27 cellular contexts compared by ENCODE assay signal in genomic region chr7:131533151-131533559, GRCh38. TPM values are rescaled to one million over a fixed set of nuclear protein-coding genes. Genes with fewer than 3 reads are reported as not detected.
DNase-seq lines count a peak whose midpoint lies in the region; ATAC-seq, FAIRE-seq and TF ChIP-seq lines count a peak whose summit lies in the region.
"Had no signal": no experiment of that assay in that cellular context is flagged by ENCODE, and none has a peak within 500 bp of the region (broad histone marks: within the 10 kb centered on the region; RNA-seq: fewer than 3 reads in every experiment).

No MANE protein-coding gene starts in this region.

- H3K4me1 Mint-ChIP-seq in activated naive CD4-positive, alpha-beta T cell treated with anti-CD3 and anti-CD28 coated beads for 36 hours (ENCODE audit: low read depth) = no peaks in the 10 kb centered on the region
- H3K4me1 Mint-ChIP-seq: activated naive CD8-positive, alpha-beta T cell treated with anti-CD3 and anti-CD28 coated beads, Interleukin-2, amount 10 ng/mL, durations not matched to agents 7 days and 5 days; B cell had no signal

- H2BK12ac ChIP-seq in H1 (ENCODE audit: low read depth, low read length) = no peak overlapping the region

- H2BK120ac ChIP-seq in H1 (replicated peaks; ENCODE audit: low read depth, low read length) = no peak overlapping the region

- no peaks in the 10 kb centered on the region for H3K27me3 Mint-ChIP-seq in activated naive CD4-positive, alpha-beta T cell treated with anti-CD3 and anti-CD28 coated beads for 36 hours (ENCODE audit: low read depth)
- H3K27me3 Mint-ChIP-seq: activated naive CD8-positive, alpha-beta T cell treated with anti-CD3 and anti-CD28 coated beads, Interleukin-2, amount 10 ng/mL, durations not matched to agents 7 days and 5 days; B cell had no signal

- H4K20me1 ChIP-seq in H1 (replicated peaks in 1 of 2; ENCODE audit: control insufficient read depth in 1 of 2, insufficient read depth in 2 of 2, low read length in 2 of 2) = peaks cover 62 to 69% of the 10 kb centered on the region in 2 experiments

- no peak for TF ChIP-seq EP300 in H1 (IDR thresholded peaks at IDR 0.05; ENCODE audit: borderline replicate concordance in 1 of 2, low read depth in 2 of 2, low read length in 2 of 2)

- FAIRE-seq in D721Med (lab: Jason Lieb, UNC) (no peak), H1 (lab: Jason Lieb, UNC) (no peak)
- FAIRE-seq: A204.1, GM12891, RCC 7860 had no signal

- H3K27ac Mint-ChIP-seq in activated naive CD4-positive, alpha-beta T cell treated with anti-CD3 and anti-CD28 coated beads for 36 hours = no peak overlapping the region
- H3K27ac Mint-ChIP-seq: activated naive CD8-positive, alpha-beta T cell treated with anti-CD3 and anti-CD28 coated beads, Interleukin-2, amount 10 ng/mL, durations not matched to agents 7 days and 5 days; activated T-helper 2 cell treated with anti-CD3 and anti-CD28 coated beads, Interferon-gamma antibody, Interleukin-2, Interleukin-4, amounts not matched to agents 10 μg/mL and 5 μg/mL and 100 μg/mL, durations not matched to agents 14 hours and 24 hours and 36 hours; B cell had no signal

- 90% methylated on average over 9 of the region's 9 CpGs; no CpG with 5 or more reads in 1 of the 2 experiments for WGBS in H1 (ENCODE audit: extremely low coverage in 1 of 2, insufficient coverage in 1 of 2, insufficient read length in 1 of 2, insufficient replicate concordance in 2 of 2, low coverage in 1 of 2, low lambda C conversion rate in 2 of 2, missing lambda C conversion rate in 1 of 2), 2 experiments
- WGBS in right cardiac atrium = 29% methylated on average over 9 of the region's 9 CpGs
- WGBS in psoas muscle, 3 donors = 75 to 79% (median 76%) methylated on average over 9 of the region's 9 CpGs

- H4K91ac ChIP-seq in H1 (replicated peaks; ENCODE audit: insufficient read length, low read length) = no peak overlapping the region

- H3K9ac ChIP-seq in H1 (replicated peaks in 1 of 4; ENCODE audit: extremely low read depth in 1 of 4, low read depth in 3 of 4, low read length in 3 of 4) = no peak overlapping the region

- TF ChIP-seq RAD21 in H1 (IDR thresholded peaks at IDR 0.05 in 1 of 2, conservative IDR thresholded peaks at IDR 0.05 in 1 of 2; ENCODE audit: low read depth in 2 of 2, low read length in 2 of 2) = no peak

- H3K9me3 ChIP-seq in H1 (ENCODE audit: insufficient read depth in 2 of 2, low read depth in 1 of 2, low read length in 1 of 2) (no peaks in the 10 kb centered on the region), right cardiac atrium (ENCODE audit: control insufficient read depth, low read length) (no peaks in the 10 kb centered on the region), psoas muscle (no peaks in the 10 kb centered on the region)
- H3K9me3 ChIP-seq: esophagus squamous epithelium, prostate gland had no signal

- H3K4ac ChIP-seq in H1 (replicated peaks; ENCODE audit: insufficient read length, low read depth, low read length) = no peak overlapping the region

- H3K56ac ChIP-seq in H1 (replicated peaks; ENCODE audit: insufficient read length, low read depth, low read length) = no peak overlapping the region

- H3K4me3 Mint-ChIP-seq in activated naive CD4-positive, alpha-beta T cell treated with anti-CD3 and anti-CD28 coated beads for 36 hours = no peak overlapping the region
- H3K4me3 Mint-ChIP-seq: activated naive CD8-positive, alpha-beta T cell treated with anti-CD3 and anti-CD28 coated beads, Interleukin-2, amount 10 ng/mL, durations not matched to agents 7 days and 5 days; B cell had no signal

- peaks cover 6 to 41% (median 24%) of the 10 kb centered on the region in 4 experiments for H3K4me1 ChIP-seq in H1 (replicated peaks in 1 of 4; ENCODE audit: control insufficient read depth in 3 of 4, insufficient read depth in 4 of 4, low read length in 3 of 4)
- peaks cover 6% of the 10 kb centered on the region for H3K4me1 ChIP-seq in right cardiac atrium (ENCODE audit: control insufficient read depth, insufficient read depth, low read length)
- peaks cover 13% of the 10 kb centered on the region for H3K4me1 ChIP-seq in psoas muscle
- H3K4me1 ChIP-seq: prostate gland had no signal

- ATAC-seq in right cardiac atrium (peak; percentile 62 to 72), psoas muscle (no peak), GM19324 (IDR thresholded peaks at IDR 0.05; ENCODE audit: low FRiP score, unreplicated experiment) (no peak)
- ATAC-seq: stimulated activated naive CD8-positive, alpha-beta T cell treated with anti-CD3 and anti-CD28 coated beads, Interleukin-15, Interleukin-2, amounts not matched to agents 100 U/mL and 50 U/mL, for 24 hours had no signal

- peaks cover 51 to 96% of the 10 kb centered on the region in 2 experiments for H3K79me2 ChIP-seq in H1 (ENCODE audit: control insufficient read depth in 1 of 2, insufficient read depth in 2 of 2, low read length in 2 of 2)

- peaks cover 26% of the 10 kb centered on the region for H3K79me1 ChIP-seq in H1 (ENCODE audit: low read depth, low read length)

- 0 out of 2 replicates have a peak overlapping the region, but pooled peaks have one; percentile 13 for H2BK5ac ChIP-seq in H1 (ENCODE audit: low read depth, low read length)

- TF ChIP-seq CTCF in D721Med (IDR thresholded peaks at IDR 0.05; ENCODE audit: insufficient read depth, missing control alignments) (no peak), H1 (IDR thresholded peaks at IDR 0.05; ENCODE audit: control extremely low read depth in 1 of 3, insufficient read depth in 1 of 3, low read depth in 1 of 3, low read length in 3 of 3) (no peak), psoas muscle (IDR thresholded peaks at IDR 0.05) (no peak)

- no peak overlapping the region for H4K5ac ChIP-seq in H1 (ENCODE audit: insufficient read length, low read depth, low read length)

- no peak overlapping the region for H2AFZ ChIP-seq in H1 (ENCODE audit: low read length)

- no peaks in the 10 kb centered on the region for H3K9me3 Mint-ChIP-seq in activated naive CD4-positive, alpha-beta T cell treated with anti-CD3 and anti-CD28 coated beads for 36 hours
- H3K9me3 Mint-ChIP-seq: activated naive CD8-positive, alpha-beta T cell treated with anti-CD3 and anti-CD28 coated beads, Interleukin-2, amount 10 ng/mL, durations not matched to agents 7 days and 5 days; activated T-helper 2 cell treated with anti-CD3 and anti-CD28 coated beads, Interferon-gamma antibody, Interleukin-2, Interleukin-4, amounts not matched to agents 10 μg/mL and 5 μg/mL and 100 μg/mL, durations not matched to agents 14 hours and 24 hours and 36 hours had no signal

- H2AK5ac ChIP-seq in H1 (ENCODE audit: low read depth, low read length) = no peak overlapping the region

- H3K4me2 ChIP-seq in H1 (ENCODE audit: insufficient read depth in 1 of 2, low read depth in 2 of 2, low read length in 2 of 2) = peak overlapping the region in 1 of 2 experiments; percentile 13; a peak in 1 of 4 replicates

- no peaks in the 10 kb centered on the region for H3K23me2 ChIP-seq in H1 (ENCODE audit: low read depth, low read length)

- H3K36me3 ChIP-seq in H1 (ENCODE audit: control insufficient read depth in 2 of 4, insufficient read depth in 4 of 4, low read length in 3 of 4) (peaks cover 2 to 87% (median 10%) of the 10 kb centered on the region in 4 experiments; a peak in 7 of 8 replicates), psoas muscle (ENCODE audit: insufficient read depth in 1 of 2, low read depth in 1 of 2) (no peaks in the 10 kb centered on the region)
- H3K36me3 ChIP-seq: esophagus squamous epithelium, prostate gland had no signal

- no peak overlapping the region for H2BK15ac ChIP-seq in H1 (ENCODE audit: low read length)

- intact Hi-C loops in right cardiac atrium (cut with DNase I) (no loop called here), psoas muscle (cut with DNase I) (no loop called here)
- intact Hi-C loops in activated naive CD4-positive, alpha-beta T cell treated with anti-CD3 and anti-CD28 coated beads for 36 hours (cut with micrococcal nuclease) = no loop called here

- H3K23ac ChIP-seq in H1 (ENCODE audit: insufficient read length) = no peak overlapping the region

- CTCF ChIA-PET in H1 (lab: Charles Lee; ENCODE audit: partially characterized antibody) = interaction anchor here (1.0 to 11.9 kb wide), 3 partner anchors 16 to 122 kb away, joined by 3 to 154 read pairs (median 5); no protein-coding TSS in a partner anchor
- CTCF ChIA-PET in activated naive CD4-positive, alpha-beta T cell treated with anti-CD3 and anti-CD28 coated beads for 36 hours (lab: Charles Lee) = no interaction called here

- peak overlapping the region; percentile 11; the same call in 1 of the 2 replicates for H4K8ac ChIP-seq in H1 (ENCODE audit: extremely low read depth, insufficient read depth, low read length)

- POLR2A ChIA-PET in H1 (lab: Charles Lee; ENCODE audit: partially characterized antibody) = interaction anchor here (6.9 kb wide), 1 partner anchor 12 kb away, joined by 28 read pairs; no protein-coding TSS in a partner anchor

- no peak overlapping the region for H3K27ac ChIP-seq in H1 (ENCODE audit: low read depth, low read length)
- H3K27ac ChIP-seq in right cardiac atrium (ENCODE audit: low read length) = peak overlapping the region; percentile 2
- H3K27ac ChIP-seq in psoas muscle = peak overlapping the region; percentile 41
- H3K27ac ChIP-seq: prostate gland, VCaP had no signal

- H3K14ac ChIP-seq in H1 (ENCODE audit: insufficient read length) = no peak overlapping the region

- H3K18ac ChIP-seq in H1 (ENCODE audit: extremely low read depth, low read length) = no peak overlapping the region

- no peak overlapping the region for H3K4me3 ChIP-seq in H1 (ENCODE audit: extremely low read depth in 1 of 4, insufficient read depth in 2 of 4, low read depth in 3 of 4, low read length in 4 of 4)
- H3K4me3 ChIP-seq in right cardiac atrium (ENCODE audit: low read length) = no peak overlapping the region
- H3K4me3 ChIP-seq in psoas muscle = no peak overlapping the region
- H3K4me3 ChIP-seq: esophagus squamous epithelium, prostate gland had no signal

- H3K27me3 ChIP-seq in H1 (replicated peaks in 1 of 4; ENCODE audit: control insufficient read depth in 3 of 4, extremely low read depth in 1 of 4, insufficient read depth in 3 of 4, low read length in 3 of 4) = no peaks in the 10 kb centered on the region
- no peaks in the 10 kb centered on the region for H3K27me3 ChIP-seq in right cardiac atrium (ENCODE audit: control insufficient read depth, insufficient read depth)
- H3K27me3 ChIP-seq in psoas muscle (ENCODE audit: insufficient read depth in 3 of 3, low read length in 2 of 3) = no peaks in the 10 kb centered on the region
- H3K27me3 ChIP-seq: esophagus squamous epithelium had no signal

- H2BK20ac ChIP-seq in H1 (ENCODE audit: low read length) = no peak overlapping the region

- DNase-seq in D721Med (ENCODE audit: insufficient read length, low spot score) (peak; percentile 10), H1 (ENCODE audit: low read depth in 1 of 2, low spot score in 2 of 2) (no peak), right cardiac atrium (peak in 2 of 3 donors; percentile 71 to 79), psoas muscle (no peak), retina (no peak), NCI-H2029 treated with DMSO at 0.1 percent for 48 hours (lab: John Stamatoyannopoulos, UW) (no peak)
- DNase-seq in activated naive CD4-positive, alpha-beta T cell treated with anti-CD3 and anti-CD28 coated beads for 36 hours = no peak
- DNase-seq: activated CD8-positive, alpha-beta memory T cell treated with anti-CD3 and anti-CD28 coated beads, Interleukin-2, amount 50 U/mL, for 4 hours; activated naive CD8-positive, alpha-beta T cell treated with anti-CD3 and anti-CD28 coated beads, Interleukin-2, amount 10 ng/mL, durations not matched to agents 7 days and 5 days; COR-L47; DND-41; effector CD4-positive, alpha-beta T cell; esophagus squamous epithelium; NCI-H1105 treated with DMSO at 0.1 percent for 48 hours; NCI-H2107; NK-92 treated with Interleukin-12 subunit alpha and Interleukin-12 subunit beta, amount 100 ng/mL, for 24 hours; stimulated activated CD4-positive, alpha-beta T cell treated with anti-CD3 and anti-CD28 coated beads, Interleukin-4, amount 100 ng/mL, for 1 hour; stimulated activated naive CD8-positive, alpha-beta T cell treated with anti-CD3 and anti-CD28 coated beads, Interleukin-15, Interleukin-2, amounts not matched to agents 100 U/mL and 50 U/mL, for 24 hours; T-helper 2 cell had no signal

- peak in 1 of 2 experiments; percentile 14; a peak in 1 of 3 replicates for TF ChIP-seq POLR2A in H1 (IDR thresholded peaks at IDR 0.05; ENCODE audit: control extremely low read depth in 1 of 2, low read depth in 2 of 2, low read length in 2 of 2)

- H3K36me3 Mint-ChIP-seq in activated naive CD4-positive, alpha-beta T cell treated with anti-CD3 and anti-CD28 coated beads for 36 hours (ENCODE audit: low read depth) = no peaks in the 10 kb centered on the region
- H3K36me3 Mint-ChIP-seq: activated naive CD8-positive, alpha-beta T cell treated with anti-CD3 and anti-CD28 coated beads, Interleukin-2, amount 10 ng/mL, durations not matched to agents 7 days and 5 days had no signal

RNA-seq across cellular contexts. Expression of gene PODXL, which starts 23.3 kb away (rescaled TPM):
- 925 and 945 TPM in 2 replicates for total RNA-seq in H1 (2021; fragmentation: NEBNext Ultra II Directional; extraction: Animal tissue kit (Norgen Biotek cat#: 25700))
- polyA plus RNA-seq in H1 (2011; rRNA removed) = 638 and 872 TPM in 2 replicates
- 613 TPM for polyA plus RNA-seq in H1 (2011; cell fraction: cytosol; rRNA removed)
- polyA plus RNA-seq in H1 (2011; cell fraction: nucleus; rRNA removed) = 1,168 TPM
- polyA plus RNA-seq in H1 (2012, experiment 1 of 2) = 630 to 776 TPM (median 695 TPM) in 4 replicates
- polyA plus RNA-seq in H1 (2012, experiment 2 of 2) = 245 TPM
- 1,216 TPM for polyA plus RNA-seq in H1 (2013, experiment 1 of 2)
- polyA plus RNA-seq in H1 (2013, experiment 2 of 2) = 1,270 TPM
- 937 and 993 TPM in 2 replicates for polyA minus RNA-seq in H1 (2011; rRNA and poly(A)+ RNA removed)
- 707 TPM for polyA minus RNA-seq in H1 (2011; cell fraction: cytosol; rRNA and poly(A)+ RNA removed)
- 436 TPM for polyA minus RNA-seq in H1 (2011; cell fraction: nucleus; rRNA and poly(A)+ RNA removed)
- total RNA-seq in right cardiac atrium = 10 to 100 TPM; 60.7 to 81.1 (median 63.9) TPM
- 29.1 TPM for polyA plus RNA-seq in right cardiac atrium
- 10 to 100 TPM; 16.2 to 46.8 (median 21.8) TPM for total RNA-seq in psoas muscle
- 10 to 100 TPM in 2 of 3 donors, 1 to 10 TPM in 1; 9.0 to 13.3 (median 10.6) TPM for polyA plus RNA-seq in psoas muscle
- 1 to 10 TPM in 1 of 2 experiments, under 1 TPM in 1; 0.98 to 1.8 TPM for total RNA-seq in activated naive CD4-positive, alpha-beta T cell treated with anti-CD3 and anti-CD28 coated beads for 36 hours

Comparison
In these comparisons a context has a peak if more than half of its experiments do, and no peak if none do; other contexts are left out.
1. DNase-seq: peak in D721Med (single experiment) and right cardiac atrium (2 of 3); none in H1 (0 of 2), psoas muscle (0 of 2), retina (single experiment), activated naive CD4-positive, alpha-beta T cell treated with anti-CD3 and anti-CD28 coated beads for 36 hours (single experiment) and NCI-H2029 treated with DMSO at 0.1 percent for 48 hours (single experiment).
2. ATAC-seq: peak in right cardiac atrium (2 of 2); none in psoas muscle (0 of 4) and GM19324 (single experiment).
3. RNA of gene PODXL, which starts 23.3 kb away (total RNA-seq): 925 to 945 TPM in H1; 60.7 to 81.1 TPM in right cardiac atrium, 16.2 to 46.8 TPM in psoas muscle and 0.98 to 1.8 TPM in activated naive CD4-positive, alpha-beta T cell treated with anti-CD3 and anti-CD28 coated beads for 36 hours; every median in the first group is over 10 times any median in the second.